20 cellular contexts compared by ENCODE assay signal in genomic region chr14:105128059-105128458, GRCh38.
"Had no signal": no experiment of that assay in that cellular context is flagged by ENCODE, and none has a peak within 500 bp of the region (broad histone marks: within the 10 kb centered on the region; RNA-seq: fewer than 3 reads in every experiment).

No MANE protein-coding gene starts in this region.

- H3K36me3 ChIP-seq: heart left ventricle, right lobe of liver, thyroid gland had no signal

- DNase-seq: cortex of kidney; effector CD8-positive, alpha-beta T cell; hippocampal formation; left colon; left ventricle myocardium superior; mesenchymal stem cell; naive thymus-derived CD4-positive, alpha-beta T cell; nephron progenitor cell; psoas muscle; retina; right lobe of liver; stimulated activated CD4-positive, alpha-beta T cell treated with anti-CD3 and anti-CD28 coated beads, Interleukin-2, amount 100 ng/mL, for 24 hours; stimulated activated CD4-positive, alpha-beta T cell treated with anti-CD3 and anti-CD28 coated beads, Interleukin-4, amount 100 ng/mL, for 4 hours; stimulated activated naive CD4-positive, alpha-beta T cell; thyroid gland had no signal

- H3K4me1 ChIP-seq: heart left ventricle, parathyroid adenoma, psoas muscle, right lobe of liver, thyroid gland had no signal

- H3K4me3 ChIP-seq: dorsolateral prefrontal cortex, heart left ventricle, lung, psoas muscle, right lobe of liver, thyroid gland had no signal

- ATAC-seq: esophagus mucosa; heart left ventricle; left colon; left ventricle myocardium superior; naive thymus-derived CD4-positive, alpha-beta T cell; psoas muscle; right lobe of liver had no signal

- H3K27ac ChIP-seq: dorsolateral prefrontal cortex, heart left ventricle, parathyroid adenoma, psoas muscle, right lobe of liver, thyroid gland had no signal

- H3K27me3 ChIP-seq: right lobe of liver, thyroid gland had no signal

- H3K9me3 ChIP-seq: right lobe of liver, thyroid gland had no signal
